In the genomic region with DNA sequence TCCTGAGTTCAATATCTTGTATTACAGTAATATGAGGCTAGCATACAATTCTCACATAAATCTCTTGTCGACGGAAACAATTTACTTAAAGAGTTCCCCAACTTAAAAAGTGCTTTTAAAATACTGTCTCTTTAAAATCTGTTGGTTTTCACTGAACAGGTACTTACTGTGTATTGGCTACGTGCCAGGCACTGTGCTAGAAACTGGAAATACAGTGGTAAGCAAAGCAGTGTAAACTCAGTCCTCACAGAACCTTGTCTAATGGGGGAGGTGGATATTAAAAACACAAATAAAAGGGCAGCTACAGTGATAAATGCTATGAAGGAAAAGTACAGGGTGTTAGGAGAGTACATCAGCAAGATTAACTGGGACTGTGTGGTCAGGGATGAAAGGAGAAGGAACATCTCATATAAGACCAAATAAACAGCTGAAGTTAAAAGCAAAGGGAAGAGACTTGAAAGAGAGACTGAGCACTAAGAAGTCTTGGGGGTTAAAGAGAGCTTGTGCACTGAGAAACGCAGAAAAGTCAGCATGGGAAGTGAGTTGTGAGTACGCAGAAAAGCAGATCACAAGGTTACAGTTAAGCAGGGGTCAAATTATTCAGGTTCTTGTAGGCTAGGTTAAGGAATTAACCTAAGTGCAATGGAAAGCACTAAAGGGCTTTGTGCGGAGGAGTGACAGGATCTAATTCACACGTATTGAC, we compare ENCODE assay signal across 1 cellular context.
TF ChIP-seq lines count a peak whose summit lies in the region.

No MANE protein-coding gene starts in this region.

TF ChIP-seq in K562, 482 proteins besides CTCF, POLR2A, EP300 and RAD21:
- TF ChIP-seq NFIC (IDR thresholded peaks at IDR 0.05) (peak; percentile 82), NUFIP1 (IDR thresholded peaks at IDR 0.05; ENCODE audit: partially characterized antibody) (no peak)
